In the genomic region with DNA sequence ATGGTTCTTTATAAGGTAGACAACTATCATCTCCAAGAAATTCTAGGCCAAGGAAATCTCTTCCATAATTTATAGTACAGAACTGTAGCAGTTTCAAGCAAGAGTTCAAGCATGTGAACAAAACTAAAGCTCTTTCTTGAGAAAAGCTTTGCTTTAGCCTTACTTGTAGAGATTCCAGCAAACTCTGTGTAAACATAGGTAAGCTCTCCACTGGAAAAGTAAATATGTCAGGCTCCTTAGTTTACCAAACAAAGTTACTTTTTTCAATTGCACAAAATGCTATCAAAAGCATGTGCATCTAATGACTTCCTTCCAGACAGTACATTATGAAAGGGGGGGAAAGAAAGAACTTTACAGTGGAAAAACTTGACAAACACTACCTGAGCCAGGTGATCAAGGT, we compare ENCODE assay signal across 15 cellular contexts.
"Had no signal": no experiment of that assay in that cellular context is flagged by ENCODE, and none has a peak within 500 bp of the region (broad histone marks: within the 10 kb centered on the region; RNA-seq: fewer than 3 reads in every experiment).

No MANE protein-coding gene starts in this region.

- H3K4me3 ChIP-seq: gastrocnemius medialis, heart right ventricle, mucosa of descending colon, transverse colon had no signal

- H3K4me1 Mint-ChIP-seq: activated CD4-positive, alpha-beta T cell treated with anti-CD3 and anti-CD28 coated beads, Interleukin-2, amount 10 ng/mL, durations not matched to agents 7 days and 5 days had no signal

- H3K36me3 ChIP-seq: gastrocnemius medialis, heart right ventricle, transverse colon had no signal

- H3K9me3 Mint-ChIP-seq: activated CD4-positive, alpha-beta T cell treated with anti-CD3 and anti-CD28 coated beads, Interleukin-2, amount 10 ng/mL, durations not matched to agents 7 days and 5 days; activated naive CD8-positive, alpha-beta T cell treated with anti-CD3 and anti-CD28 coated beads, Interleukin-2, amount 10 ng/mL, durations not matched to agents 7 days and 5 days; activated T-helper 1 cell treated with anti-CD3 and anti-CD28 coated beads, Interleukin-12 subunit alpha, Interleukin-12 subunit beta, Interleukin-2, Interleukin-4 antibody, amounts not matched to agents 30 ng/mL and 10 ng/mL and 1 ng/mL, durations not matched to agents 14 hours and 24 hours and 36 hours; naive thymus-derived CD8-positive, alpha-beta T cell; stimulated activated effector memory CD8-positive, alpha-beta T cell treated with anti-CD3 and anti-CD28 coated beads, Interleukin-12 subunit alpha, Interleukin-12 subunit beta, amount 100 ng/mL, for 72 hours had no signal

- FAIRE-seq: TTC549 had no signal

- H3K27ac ChIP-seq: gastrocnemius medialis, heart right ventricle had no signal

- DNase-seq: activated CD4-positive, alpha-beta T cell treated with anti-CD3 and anti-CD28 coated beads, Interleukin-2, amount 10 ng/mL, durations not matched to agents 7 days and 5 days; activated CD4-positive, CD25-positive, alpha-beta regulatory T cell; activated naive CD4-positive, alpha-beta T cell; activated naive CD8-positive, alpha-beta T cell treated with anti-CD3 and anti-CD28 coated beads, Interleukin-2, amount 10 ng/mL, durations not matched to agents 7 days and 5 days; aorta; gastrocnemius medialis; heart right ventricle; left colon; mucosa of descending colon; naive thymus-derived CD8-positive, alpha-beta T cell; posterior cingulate gyrus; transverse colon had no signal

- ATAC-seq: naive thymus-derived CD8-positive, alpha-beta T cell; stimulated activated effector memory CD8-positive, alpha-beta T cell treated with anti-CD3 and anti-CD28 coated beads, Interleukin-12 subunit alpha, Interleukin-12 subunit beta, amount 100 ng/mL, for 72 hours had no signal

- H3K27me3 Mint-ChIP-seq: activated CD4-positive, alpha-beta T cell treated with anti-CD3 and anti-CD28 coated beads, Interleukin-2, amount 10 ng/mL, durations not matched to agents 7 days and 5 days; activated naive CD8-positive, alpha-beta T cell treated with anti-CD3 and anti-CD28 coated beads, Interleukin-2, amount 10 ng/mL, durations not matched to agents 7 days and 5 days; naive thymus-derived CD8-positive, alpha-beta T cell had no signal

- H3K27me3 ChIP-seq: gastrocnemius medialis, heart right ventricle, transverse colon had no signal

- H3K9me3 ChIP-seq: gastrocnemius medialis, heart right ventricle, mucosa of descending colon, transverse colon had no signal

- H3K4me3 Mint-ChIP-seq: activated CD4-positive, alpha-beta T cell treated with anti-CD3 and anti-CD28 coated beads, Interleukin-2, amount 10 ng/mL, durations not matched to agents 7 days and 5 days; activated naive CD8-positive, alpha-beta T cell treated with anti-CD3 and anti-CD28 coated beads, Interleukin-2, amount 10 ng/mL, durations not matched to agents 7 days and 5 days; activated T-helper 1 cell treated with anti-CD3 and anti-CD28 coated beads, Interleukin-12 subunit alpha, Interleukin-12 subunit beta, Interleukin-2, Interleukin-4 antibody, amounts not matched to agents 30 ng/mL and 10 ng/mL and 1 ng/mL, durations not matched to agents 14 hours and 24 hours and 36 hours; naive thymus-derived CD8-positive, alpha-beta T cell; stimulated activated effector memory CD8-positive, alpha-beta T cell treated with anti-CD3 and anti-CD28 coated beads, Interleukin-12 subunit alpha, Interleukin-12 subunit beta, amount 100 ng/mL, for 72 hours had no signal

- H3K27ac Mint-ChIP-seq: activated CD4-positive, alpha-beta T cell treated with anti-CD3 and anti-CD28 coated beads, Interleukin-2, amount 10 ng/mL, durations not matched to agents 7 days and 5 days; activated naive CD8-positive, alpha-beta T cell treated with anti-CD3 and anti-CD28 coated beads, Interleukin-2, amount 10 ng/mL, durations not matched to agents 7 days and 5 days; activated T-helper 1 cell treated with anti-CD3 and anti-CD28 coated beads, Interleukin-12 subunit alpha, Interleukin-12 subunit beta, Interleukin-2, Interleukin-4 antibody, amounts not matched to agents 30 ng/mL and 10 ng/mL and 1 ng/mL, durations not matched to agents 14 hours and 24 hours and 36 hours had no signal
